Comparison of ENCODE assay signal across 11 cellular contexts in genomic region chr12:25332143-25332542, GRCh38.
DNase-seq lines count a peak whose midpoint lies in the region; ATAC-seq lines count a peak whose summit lies in the region.
"Had no signal": no experiment of that assay in that cellular context is flagged by ENCODE, and none has a peak within 500 bp of the region (broad histone marks: within the 10 kb centered on the region; RNA-seq: fewer than 3 reads in every experiment).

No MANE protein-coding gene starts in this region.

- no peaks in the 10 kb centered on the region for H3K9me3 Mint-ChIP-seq in memory B cell

- H3K27ac Mint-ChIP-seq in memory B cell = peak overlapping the region; percentile 28

- DNase-seq in memory B cell (ENCODE audit: low spot score in 2 of 2) = no peak
- no peak for DNase-seq in head of caudate nucleus
- no peak for DNase-seq in activated CD4-positive, alpha-beta T cell treated with anti-CD3 and anti-CD28 coated beads, Interleukin-2, amount 50 U/mL, for 48 hours
- DNase-seq in NOMO-1 treated with dmso at 0.1 percent for 144 hours (lab: John Stamatoyannopoulos, UW; ENCODE audit: unreplicated experiment) = no peak
- DNase-seq: central memory CD4-positive, alpha-beta T cell; DMS153; left ventricle myocardium superior; MG63 had no signal

- no peak overlapping the region for H3K4me3 Mint-ChIP-seq in memory B cell

- no peaks in the 10 kb centered on the region for H3K27me3 Mint-ChIP-seq in memory B cell

- ATAC-seq in GM19043 (IDR thresholded peaks at IDR 0.05; ENCODE audit: low read depth, unreplicated experiment) = peak; percentile 70
- ATAC-seq in GM21717 (IDR thresholded peaks at IDR 0.05; ENCODE audit: unreplicated experiment) = peak; percentile 88
- ATAC-seq in HG03135 (IDR thresholded peaks at IDR 0.05; ENCODE audit: unreplicated experiment) = peak; percentile 75
- no peak for ATAC-seq in memory B cell (ENCODE audit: low read depth)
- ATAC-seq: left ventricle myocardium superior had no signal

- intact Hi-C loops in head of caudate nucleus (cut with DNase I) = no loop called here

- H3K36me3 Mint-ChIP-seq in memory B cell = no peaks in the 10 kb centered on the region

- H3K4me1 Mint-ChIP-seq in memory B cell = peaks cover 10% of the 10 kb centered on the region
